In the genomic region with DNA sequence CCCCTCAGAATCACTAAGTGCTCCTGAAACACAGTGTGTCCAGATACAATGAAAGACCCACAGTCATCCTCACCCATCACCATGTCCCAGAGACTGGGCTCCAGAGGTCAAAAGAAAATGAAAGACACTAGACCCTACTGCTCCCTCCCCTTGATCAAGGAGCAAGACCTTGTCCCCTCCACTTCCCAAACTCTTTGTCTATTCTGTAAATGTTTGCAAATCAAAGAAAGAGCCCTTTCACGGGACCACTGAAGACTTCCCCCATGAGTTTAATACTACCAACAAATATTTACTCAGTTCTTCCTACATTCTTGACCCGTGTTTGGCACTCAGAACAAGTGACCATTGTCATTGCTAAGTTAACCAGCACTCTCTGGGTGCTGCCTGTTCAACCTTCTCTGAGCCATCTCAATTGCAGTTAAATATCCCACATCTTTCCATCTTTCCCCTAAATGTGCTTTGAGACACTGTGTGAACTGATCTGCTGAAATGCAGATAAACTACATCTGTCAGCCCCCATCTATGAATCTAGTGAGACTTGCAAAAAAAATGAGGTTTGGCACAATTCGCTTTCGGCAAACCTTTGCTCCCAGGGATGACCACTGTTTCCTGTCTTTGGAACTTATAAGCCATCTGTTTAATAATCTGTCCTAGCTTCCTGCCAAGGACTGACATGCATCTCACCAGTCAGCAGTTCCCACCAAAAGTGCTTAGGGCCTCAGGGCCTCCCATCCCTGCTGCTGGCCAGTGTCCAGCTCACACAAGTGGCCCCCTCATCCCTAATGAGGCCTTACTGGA, we compare ENCODE assay signal across 1 cellular context.
TF ChIP-seq lines count a peak whose summit lies in the region.

No MANE protein-coding gene starts in this region.

TF ChIP-seq in HepG2, 621 proteins besides CTCF, POLR2A, EP300 and RAD21 (continued from another document and continues in another):
- peak; percentile 96 for TF ChIP-seq TFDP1 (CRISPR knock-in tag; IDR thresholded peaks at IDR 0.05; ENCODE audit: borderline replicate concordance)
- peak; percentile 37; the same call in 1 of the 2 replicates for TF ChIP-seq UBTF (CRISPR knock-in tag; IDR thresholded peaks at IDR 0.05)
- TF ChIP-seq SP5 (CRISPR knock-in tag; IDR thresholded peaks at IDR 0.05; ENCODE audit: borderline replicate concordance, low read depth), result peak; percentile 82
- no peak for TF ChIP-seq CENPBD1 (CRISPR knock-in tag; IDR thresholded peaks at IDR 0.05; ENCODE audit: borderline replicate concordance, low read depth)
- TF ChIP-seq, protein P1, sequence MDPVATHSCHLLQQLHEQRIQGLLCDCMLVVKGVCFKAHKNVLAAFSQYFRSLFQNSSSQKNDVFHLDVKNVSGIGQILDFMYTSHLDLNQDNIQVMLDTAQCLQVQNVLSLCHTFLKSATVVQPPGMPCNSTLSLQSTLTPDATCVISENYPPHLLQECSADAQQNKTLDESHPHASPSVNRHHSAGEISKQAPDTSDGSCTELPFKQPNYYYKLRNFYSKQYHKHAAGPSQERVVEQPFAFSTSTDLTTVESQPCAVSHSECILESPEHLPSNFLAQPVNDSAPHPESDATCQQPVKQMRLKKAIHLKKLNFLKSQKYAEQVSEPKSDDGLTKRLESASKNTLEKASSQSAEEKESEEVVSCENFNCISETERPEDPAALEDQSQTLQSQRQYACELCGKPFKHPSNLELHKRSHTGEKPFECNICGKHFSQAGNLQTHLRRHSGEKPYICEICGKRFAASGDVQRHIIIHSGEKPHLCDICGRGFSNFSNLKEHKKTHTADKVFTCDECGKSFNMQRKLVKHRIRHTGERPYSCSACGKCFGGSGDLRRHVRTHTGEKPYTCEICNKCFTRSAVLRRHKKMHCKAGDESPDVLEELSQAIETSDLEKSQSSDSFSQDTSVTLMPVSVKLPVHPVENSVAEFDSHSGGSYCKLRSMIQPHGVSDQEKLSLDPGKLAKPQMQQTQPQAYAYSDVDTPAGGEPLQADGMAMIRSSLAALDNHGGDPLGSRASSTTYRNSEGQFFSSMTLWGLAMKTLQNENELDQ (CRISPR knock-in tag; IDR thresholded peaks at IDR 0.05; ENCODE audit: borderline replicate concordance), result no peak
- TF ChIP-seq ZNF3 (CRISPR knock-in tag; IDR thresholded peaks at IDR 0.05), result peak; percentile 43; the same call in 1 of the 2 replicates
- TF ChIP-seq ZSCAN21 (CRISPR knock-in tag; IDR thresholded peaks at IDR 0.05; ENCODE audit: borderline replicate concordance), result peak; percentile 99
- no peak for TF ChIP-seq ATF7 (IDR thresholded peaks at IDR 0.05)
- TF ChIP-seq ATF7 (CRISPR knock-in tag; IDR thresholded peaks at IDR 0.05), result no peak
- TF ChIP-seq, protein P2, sequence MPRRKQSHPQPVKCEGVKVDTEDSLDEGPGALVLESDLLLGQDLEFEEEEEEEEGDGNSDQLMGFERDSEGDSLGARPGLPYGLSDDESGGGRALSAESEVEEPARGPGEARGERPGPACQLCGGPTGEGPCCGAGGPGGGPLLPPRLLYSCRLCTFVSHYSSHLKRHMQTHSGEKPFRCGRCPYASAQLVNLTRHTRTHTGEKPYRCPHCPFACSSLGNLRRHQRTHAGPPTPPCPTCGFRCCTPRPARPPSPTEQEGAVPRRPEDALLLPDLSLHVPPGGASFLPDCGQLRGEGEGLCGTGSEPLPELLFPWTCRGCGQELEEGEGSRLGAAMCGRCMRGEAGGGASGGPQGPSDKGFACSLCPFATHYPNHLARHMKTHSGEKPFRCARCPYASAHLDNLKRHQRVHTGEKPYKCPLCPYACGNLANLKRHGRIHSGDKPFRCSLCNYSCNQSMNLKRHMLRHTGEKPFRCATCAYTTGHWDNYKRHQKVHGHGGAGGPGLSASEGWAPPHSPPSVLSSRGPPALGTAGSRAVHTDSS (CRISPR knock-in tag; conservative IDR thresholded peaks at IDR 0.05), result no peak
- TF ChIP-seq CHD2 (IDR thresholded peaks at IDR 0.05; ENCODE audit: low read depth, low read length), result no peak
- TF ChIP-seq SIX1 (CRISPR knock-in tag; IDR thresholded peaks at IDR 0.05; ENCODE audit: borderline replicate concordance), result peak; percentile 48; the same call in 1 of the 2 replicates
- TF ChIP-seq ZNF354B (CRISPR knock-in tag; IDR thresholded peaks at IDR 0.05), result no peak
- peak; percentile 96 for TF ChIP-seq ZNF644 (CRISPR knock-in tag; IDR thresholded peaks at IDR 0.05; ENCODE audit: low read depth)
- TF ChIP-seq ZMYM3 (CRISPR knock-in tag; IDR thresholded peaks at IDR 0.05), result peak; percentile 44; the same call in 1 of the 2 replicates
- TF ChIP-seq RNF2 (conservative IDR thresholded peaks at IDR 0.05; ENCODE audit: low read depth), result no peak
- no peak for TF ChIP-seq ZNF616 (CRISPR knock-in tag; IDR thresholded peaks at IDR 0.05; ENCODE audit: low read depth)
- peak; percentile 75 for TF ChIP-seq SIX4 (CRISPR knock-in tag; IDR thresholded peaks at IDR 0.05)
- TF ChIP-seq, protein P3, sequence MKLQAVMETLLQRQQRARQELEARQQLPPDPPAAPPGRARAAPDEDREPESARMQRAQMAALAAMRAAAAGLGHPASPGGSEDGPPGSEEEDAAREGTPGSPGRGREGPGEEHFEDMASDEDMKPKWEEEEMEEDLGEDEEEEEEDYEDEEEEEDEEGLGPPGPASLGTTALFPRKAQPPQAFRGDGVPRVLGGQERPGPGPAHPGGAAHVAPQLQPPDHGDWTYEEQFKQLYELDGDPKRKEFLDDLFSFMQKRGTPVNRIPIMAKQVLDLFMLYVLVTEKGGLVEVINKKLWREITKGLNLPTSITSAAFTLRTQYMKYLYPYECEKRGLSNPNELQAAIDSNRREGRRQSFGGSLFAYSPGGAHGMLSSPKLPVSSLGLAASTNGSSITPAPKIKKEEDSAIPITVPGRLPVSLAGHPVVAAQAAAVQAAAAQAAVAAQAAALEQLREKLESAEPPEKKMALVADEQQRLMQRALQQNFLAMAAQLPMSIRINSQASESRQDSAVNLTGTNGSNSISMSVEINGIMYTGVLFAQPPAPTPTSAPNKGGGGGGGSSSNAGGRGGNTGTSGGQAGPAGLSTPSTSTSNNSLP (IDR thresholded peaks at IDR 0.05; ENCODE audit: low read depth, low read length), result peak; percentile 41
- TF ChIP-seq PCBP1 (IDR thresholded peaks at IDR 0.05; ENCODE audit: borderline replicate concordance, low read depth, low read length), result no peak
- TF ChIP-seq ETV5 (CRISPR knock-in tag; IDR thresholded peaks at IDR 0.05; ENCODE audit: borderline replicate concordance), result peak; percentile 85
- TF ChIP-seq, protein P4, sequence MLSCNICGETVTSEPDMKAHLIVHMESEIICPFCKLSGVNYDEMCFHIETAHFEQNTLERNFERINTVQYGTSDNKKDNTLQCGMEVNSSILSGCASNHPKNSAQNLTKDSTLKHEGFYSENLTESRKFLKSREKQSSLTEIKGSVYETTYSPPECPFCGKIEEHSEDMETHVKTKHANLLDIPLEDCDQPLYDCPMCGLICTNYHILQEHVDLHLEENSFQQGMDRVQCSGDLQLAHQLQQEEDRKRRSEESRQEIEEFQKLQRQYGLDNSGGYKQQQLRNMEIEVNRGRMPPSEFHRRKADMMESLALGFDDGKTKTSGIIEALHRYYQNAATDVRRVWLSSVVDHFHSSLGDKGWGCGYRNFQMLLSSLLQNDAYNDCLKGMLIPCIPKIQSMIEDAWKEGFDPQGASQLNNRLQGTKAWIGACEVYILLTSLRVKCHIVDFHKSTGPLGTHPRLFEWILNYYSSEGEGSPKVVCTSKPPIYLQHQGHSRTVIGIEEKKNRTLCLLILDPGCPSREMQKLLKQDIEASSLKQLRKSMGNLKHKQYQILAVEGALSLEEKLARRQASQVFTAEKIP (CRISPR knock-in tag; IDR thresholded peaks at IDR 0.05; ENCODE audit: borderline replicate concordance), result no peak
- TF ChIP-seq, protein P5, sequence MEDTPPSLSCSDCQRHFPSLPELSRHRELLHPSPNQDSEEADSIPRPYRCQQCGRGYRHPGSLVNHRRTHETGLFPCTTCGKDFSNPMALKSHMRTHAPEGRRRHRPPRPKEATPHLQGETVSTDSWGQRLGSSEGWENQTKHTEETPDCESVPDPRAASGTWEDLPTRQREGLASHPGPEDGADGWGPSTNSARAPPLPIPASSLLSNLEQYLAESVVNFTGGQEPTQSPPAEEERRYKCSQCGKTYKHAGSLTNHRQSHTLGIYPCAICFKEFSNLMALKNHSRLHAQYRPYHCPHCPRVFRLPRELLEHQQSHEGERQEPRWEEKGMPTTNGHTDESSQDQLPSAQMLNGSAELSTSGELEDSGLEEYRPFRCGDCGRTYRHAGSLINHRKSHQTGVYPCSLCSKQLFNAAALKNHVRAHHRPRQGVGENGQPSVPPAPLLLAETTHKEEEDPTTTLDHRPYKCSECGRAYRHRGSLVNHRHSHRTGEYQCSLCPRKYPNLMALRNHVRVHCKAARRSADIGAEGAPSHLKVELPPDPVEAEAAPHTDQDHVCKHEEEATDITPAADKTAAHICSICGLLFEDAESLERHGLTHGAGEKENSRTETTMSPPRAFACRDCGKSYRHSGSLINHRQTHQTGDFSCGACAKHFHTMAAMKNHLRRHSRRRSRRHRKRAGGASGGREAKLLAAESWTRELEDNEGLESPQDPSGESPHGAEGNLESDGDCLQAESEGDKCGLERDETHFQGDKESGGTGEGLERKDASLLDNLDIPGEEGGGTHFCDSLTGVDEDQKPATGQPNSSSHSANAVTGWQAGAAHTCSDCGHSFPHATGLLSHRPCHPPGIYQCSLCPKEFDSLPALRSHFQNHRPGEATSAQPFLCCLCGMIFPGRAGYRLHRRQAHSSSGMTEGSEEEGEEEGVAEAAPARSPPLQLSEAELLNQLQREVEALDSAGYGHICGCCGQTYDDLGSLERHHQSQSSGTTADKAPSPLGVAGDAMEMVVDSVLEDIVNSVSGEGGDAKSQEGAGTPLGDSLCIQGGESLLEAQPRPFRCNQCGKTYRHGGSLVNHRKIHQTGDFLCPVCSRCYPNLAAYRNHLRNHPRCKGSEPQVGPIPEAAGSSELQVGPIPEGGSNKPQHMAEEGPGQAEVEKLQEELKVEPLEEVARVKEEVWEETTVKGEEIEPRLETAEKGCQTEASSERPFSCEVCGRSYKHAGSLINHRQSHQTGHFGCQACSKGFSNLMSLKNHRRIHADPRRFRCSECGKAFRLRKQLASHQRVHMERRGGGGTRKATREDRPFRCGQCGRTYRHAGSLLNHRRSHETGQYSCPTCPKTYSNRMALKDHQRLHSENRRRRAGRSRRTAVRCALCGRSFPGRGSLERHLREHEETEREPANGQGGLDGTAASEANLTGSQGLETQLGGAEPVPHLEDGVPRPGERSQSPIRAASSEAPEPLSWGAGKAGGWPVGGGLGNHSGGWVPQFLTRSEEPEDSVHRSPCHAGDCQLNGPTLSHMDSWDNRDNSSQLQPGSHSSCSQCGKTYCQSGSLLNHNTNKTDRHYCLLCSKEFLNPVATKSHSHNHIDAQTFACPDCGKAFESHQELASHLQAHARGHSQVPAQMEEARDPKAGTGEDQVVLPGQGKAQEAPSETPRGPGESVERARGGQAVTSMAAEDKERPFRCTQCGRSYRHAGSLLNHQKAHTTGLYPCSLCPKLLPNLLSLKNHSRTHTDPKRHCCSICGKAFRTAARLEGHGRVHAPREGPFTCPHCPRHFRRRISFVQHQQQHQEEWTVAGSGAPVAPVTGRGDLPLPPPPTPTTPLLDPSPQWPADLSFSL (CRISPR knock-in tag; IDR thresholded peaks at IDR 0.05), result no peak
- no peak for TF ChIP-seq ZNF766 (CRISPR knock-in tag; IDR thresholded peaks at IDR 0.05; ENCODE audit: borderline replicate concordance)
- TF ChIP-seq ZNF101 (CRISPR knock-in tag; IDR thresholded peaks at IDR 0.05; ENCODE audit: borderline replicate concordance, low read depth), result no peak
- no peak; the same call in 1 of the 2 replicates for TF ChIP-seq ZNF124 (CRISPR knock-in tag; IDR thresholded peaks at IDR 0.05)
- peak; percentile 63 for TF ChIP-seq TBX2 (CRISPR knock-in tag; IDR thresholded peaks at IDR 0.05; ENCODE audit: borderline replicate concordance)
- 0 out of 2 replicates have a peak, but pooled peaks have one; percentile 69 for TF ChIP-seq SATB2 (CRISPR knock-in tag; IDR thresholded peaks at IDR 0.05)
- peak; percentile 91 for TF ChIP-seq EHMT2 (IDR thresholded peaks at IDR 0.05; ENCODE audit: borderline replicate concordance, low read depth, low read length)
- TF ChIP-seq ZFY (CRISPR knock-in tag; IDR thresholded peaks at IDR 0.05), result peak; percentile 88
- peak; percentile 56; the same call in 1 of the 2 replicates for TF ChIP-seq CBFB (CRISPR knock-in tag; IDR thresholded peaks at IDR 0.05)
- TF ChIP-seq ZNF143 (CRISPR knock-in tag; IDR thresholded peaks at IDR 0.05), result peak; percentile 40; the same call in 1 of the 2 replicates
- TF ChIP-seq BORCS8-MEF2B (CRISPR knock-in tag; IDR thresholded peaks at IDR 0.05), result 0 out of 2 replicates have a peak, but pooled peaks have one; percentile 47
- TF ChIP-seq ZNF678 (CRISPR knock-in tag; IDR thresholded peaks at IDR 0.05), result no peak
- no peak for TF ChIP-seq SRF (IDR thresholded peaks at IDR 0.05; ENCODE audit: low read depth, low read length)
- no peak for TF ChIP-seq ZNF563 (CRISPR knock-in tag; IDR thresholded peaks at IDR 0.05)
- no peak for TF ChIP-seq ZBTB42 (CRISPR knock-in tag; IDR thresholded peaks at IDR 0.05)
- no peak for TF ChIP-seq MYNN (CRISPR knock-in tag; IDR thresholded peaks at IDR 0.05; ENCODE audit: low read depth)
- no peak for TF ChIP-seq SOX6 (IDR thresholded peaks at IDR 0.05)
- TF ChIP-seq SOX6 (CRISPR knock-in tag; IDR thresholded peaks at IDR 0.05), result peak; percentile 99
